In the genomic region with DNA sequence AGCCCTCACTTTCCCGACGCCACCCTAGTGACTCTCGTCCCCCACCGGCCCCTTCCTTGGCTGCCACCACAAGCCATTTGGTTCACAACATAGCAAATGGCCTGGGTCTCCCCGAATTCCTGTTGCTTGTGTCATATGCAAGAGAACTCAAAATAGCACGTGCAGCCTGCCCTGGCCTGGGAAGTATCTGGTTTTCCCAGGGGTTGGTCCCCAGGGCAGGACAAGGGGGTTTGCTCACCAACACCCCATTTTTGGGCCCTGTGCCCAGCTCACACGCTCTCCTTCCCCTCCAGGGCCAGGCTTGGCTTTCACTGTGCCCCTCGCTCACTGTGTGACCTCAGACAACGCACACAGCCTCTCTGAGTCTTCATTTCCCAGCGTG, we compare ENCODE assay signal across 20 cellular contexts. TPM values are rescaled to one million over a fixed set of nuclear protein-coding genes. Genes with fewer than 3 reads are reported as not detected.
DNase-seq lines count a peak whose midpoint lies in the region; ATAC-seq and TF ChIP-seq lines count a peak whose summit lies in the region.
"Had no signal": no experiment of that assay in that cellular context is flagged by ENCODE, and none has a peak within 500 bp of the region (broad histone marks: within the 10 kb centered on the region; RNA-seq: fewer than 3 reads in every experiment).

No MANE protein-coding gene starts in this region.

- ATAC-seq in lower lobe of right lung = no peak
- ATAC-seq in GM19452 (IDR thresholded peaks at IDR 0.05; ENCODE audit: unreplicated experiment) = no peak
- no peak for ATAC-seq in naive thymus-derived CD8-positive, alpha-beta T cell

- TF ChIP-seq CTCF in esophagus muscularis mucosa (IDR thresholded peaks at IDR 0.05) (no peak), lower lobe of right lung (IDR thresholded peaks at IDR 0.05) (no peak), sigmoid colon (IDR thresholded peaks at IDR 0.05) (no peak)

- H3K4me1 ChIP-seq in esophagus muscularis mucosa (peaks cover 6 to 22% (median 16%) of the 10 kb centered on the region in 4 donors), lower lobe of right lung (no peaks in the 10 kb centered on the region), sigmoid colon (peaks cover 0 to 16% (median 12%) of the 10 kb centered on the region in 4 donors)

- TF ChIP-seq EP300 in esophagus muscularis mucosa (IDR thresholded peaks at IDR 0.05) (no peak), sigmoid colon (IDR thresholded peaks at IDR 0.05) (no peak)

- H3K27ac Mint-ChIP-seq in naive thymus-derived CD8-positive, alpha-beta T cell = peak overlapping the region in 1 of 10 donors; percentile 49
- H3K27ac Mint-ChIP-seq: dendritic cell treated with granulocyte-macrophage colony-stimulating factor and Interleukin-4, amounts not matched to agents 40 ng/mL and 50 ng/mL, for 4 days had no signal

- H3K4me3 Mint-ChIP-seq in naive thymus-derived CD8-positive, alpha-beta T cell = no peak overlapping the region
- H3K4me3 Mint-ChIP-seq: dendritic cell treated with granulocyte-macrophage colony-stimulating factor and Interleukin-4, amounts not matched to agents 40 ng/mL and 50 ng/mL, for 4 days had no signal

- H3K9me3 Mint-ChIP-seq in naive thymus-derived CD8-positive, alpha-beta T cell = no peaks in the 10 kb centered on the region
- H3K9me3 Mint-ChIP-seq: dendritic cell treated with granulocyte-macrophage colony-stimulating factor and Interleukin-4, amounts not matched to agents 40 ng/mL and 50 ng/mL, for 4 days had no signal

- intact Hi-C loops in esophagus muscularis mucosa (cut with DNase I) = no loop called here
- intact Hi-C loops in lower lobe of right lung (cut with DNase I) = no loop called here
- intact Hi-C loops in sigmoid colon (cut with DNase I) = no loop called here

- H3K4me3 ChIP-seq in esophagus muscularis mucosa = no peak overlapping the region
- H3K4me3 ChIP-seq in lower lobe of right lung = no peak overlapping the region
- no peak overlapping the region for H3K4me3 ChIP-seq in sigmoid colon
- H3K4me3 ChIP-seq: MG63 had no signal

- DNase-seq in EL (peak; percentile 51), esophagus muscularis mucosa (ENCODE audit: extremely low spot score) (no peak), lower lobe of right lung (no peak), sigmoid colon (peak; percentile 82), inferior parietal cortex (ENCODE audit: extremely low spot score) (no peak), GM03348 (ENCODE audit: low spot score) (no peak)
- DNase-seq in naive thymus-derived CD8-positive, alpha-beta T cell = no peak
- DNase-seq: activated CD4-positive, alpha-beta T cell treated with anti-CD3 and anti-CD28 coated beads, Interleukin-2, amount 50 U/mL, for 4 hours; activated T-cell treated with anti-CD3 and anti-CD28 coated beads, Interleukin-2, amount 50 U/mL, for 48 hours; COR-L47; GDM1; MG63; NCI-H187; NCI-H510A; OCI-M1; SK-N-SH had no signal

- H3K36me3 ChIP-seq in esophagus muscularis mucosa (no peaks in the 10 kb centered on the region), lower lobe of right lung (no peaks in the 10 kb centered on the region), sigmoid colon (no peaks in the 10 kb centered on the region)
- H3K36me3 ChIP-seq: MG63 had no signal

- peaks cover 1 to 16% (median 7%) of the 10 kb centered on the region in 5 donors for H3K27me3 Mint-ChIP-seq in naive thymus-derived CD8-positive, alpha-beta T cell
- H3K27me3 Mint-ChIP-seq: dendritic cell treated with granulocyte-macrophage colony-stimulating factor and Interleukin-4, amounts not matched to agents 40 ng/mL and 50 ng/mL, for 4 days had no signal

- H3K9me3 ChIP-seq in esophagus muscularis mucosa = no peaks in the 10 kb centered on the region
- no peaks in the 10 kb centered on the region for H3K9me3 ChIP-seq in lower lobe of right lung
- no peaks in the 10 kb centered on the region for H3K9me3 ChIP-seq in sigmoid colon
- H3K9me3 ChIP-seq: MG63, SK-N-SH had no signal

- POLR2A ChIA-PET in naive thymus-derived CD8-positive, alpha-beta T cell (lab: Charles Lee) = no interaction called here

- WGBS in esophagus muscularis mucosa = 69% methylated on average over 10 of the region's 10 CpGs
- WGBS in sigmoid colon, 2 donors = 77 to 83% methylated on average over 10 of the region's 10 CpGs

- H3K27me3 ChIP-seq in esophagus muscularis mucosa = no peaks in the 10 kb centered on the region
- H3K27me3 ChIP-seq in lower lobe of right lung (ENCODE audit: low read depth) = no peaks in the 10 kb centered on the region
- H3K27me3 ChIP-seq in sigmoid colon = no peaks in the 10 kb centered on the region
- H3K27me3 ChIP-seq: MG63 had no signal

- H3K4me1 Mint-ChIP-seq in naive thymus-derived CD8-positive, alpha-beta T cell = no peaks in the 10 kb centered on the region

- H3K36me3 Mint-ChIP-seq in naive thymus-derived CD8-positive, alpha-beta T cell = no peaks in the 10 kb centered on the region

- TF ChIP-seq POLR2A in esophagus muscularis mucosa (IDR thresholded peaks at IDR 0.05; ENCODE audit: low read depth) = no peak
- TF ChIP-seq POLR2A in sigmoid colon (IDR thresholded peaks at IDR 0.05) = no peak

- H3K27ac ChIP-seq in esophagus muscularis mucosa (replicated peaks in 1 of 4) = peak overlapping the region; percentile 60 to 74 (median 66)
- peak overlapping the region; percentile 11 for H3K27ac ChIP-seq in lower lobe of right lung
- peak overlapping the region; percentile 59 to 73 (median 70) for H3K27ac ChIP-seq in sigmoid colon

RNA-seq across cellular contexts. Expression of a gene that starts 12.8 kb away (rescaled TPM):
- total RNA-seq in esophagus muscularis mucosa = 10 to 100 TPM; 18.7 to 34.5 (median 24.7) TPM
- total RNA-seq in lower lobe of right lung = 18.2 TPM
- 10 to 100 TPM; 17.5 to 43.5 (median 25.3) TPM for total RNA-seq in sigmoid colon
- polyA plus RNA-seq in sigmoid colon = 10 to 100 TPM in 1 of 3 donors, 1 to 10 TPM in 2; 1.6 to 14.4 (median 1.8) TPM
- 10 to 100 TPM; 25.4 to 27.2 TPM for total RNA-seq in naive thymus-derived CD8-positive, alpha-beta T cell
- 1 to 10 TPM; 3.8 to 6.3 (median 4.9) TPM for polyA plus RNA-seq in naive thymus-derived CD8-positive, alpha-beta T cell

RNA-seq across cellular contexts. Expression of a gene that starts 22.9 kb away (rescaled TPM):
- 100 to 1,000 TPM in 3 of 4 donors, 10 to 100 TPM in 1; 77.9 to 206 (median 126) TPM for total RNA-seq in esophagus muscularis mucosa
- 11.5 TPM for total RNA-seq in lower lobe of right lung
- 100 to 1,000 TPM; 118 to 263 (median 138) TPM for total RNA-seq in sigmoid colon
- polyA plus RNA-seq in sigmoid colon = 10 to 100 TPM in 1 of 3 donors, 1 to 10 TPM in 2; 1.8 to 18.7 (median 4.2) TPM
- total RNA-seq in naive thymus-derived CD8-positive, alpha-beta T cell = not detected
- polyA plus RNA-seq in naive thymus-derived CD8-positive, alpha-beta T cell = not detected

RNA-seq across cellular contexts. Expression of a gene that starts 55.2 kb away (rescaled TPM):
- total RNA-seq in esophagus muscularis mucosa (1 to 10 TPM in 1 of 4 donors, under 1 TPM in 2, not detected in 1; 0.32 to 2.5 (median 0.66) TPM), lower lobe of right lung (not detected), sigmoid colon (1 to 10 TPM in 3 of 4 donors, not detected in 1; 1.9 to 2.2 (median 2.1) TPM)
- not detected for polyA plus RNA-seq in sigmoid colon
- not detected for total RNA-seq in naive thymus-derived CD8-positive, alpha-beta T cell
- under 1 TPM in 1 of 3 donors, not detected in 2; 0.36 TPM for polyA plus RNA-seq in naive thymus-derived CD8-positive, alpha-beta T cell
- total RNA-seq: lower leg skin had no signal
- polyA plus RNA-seq: esophagus, SK-N-SH had no signal

Comparison
In these comparisons a context has a peak if more than half of its experiments do, and no peak if none do; other contexts are left out.
1. DNase-seq: peak in EL (single experiment) and sigmoid colon (single experiment); none in esophagus muscularis mucosa (single experiment), lower lobe of right lung (single experiment), naive thymus-derived CD8-positive, alpha-beta T cell (0 of 10), inferior parietal cortex (single experiment) and GM03348 (single experiment).
2. H3K27ac ChIP-seq: peak in every context shown above with its lines; median percentile 70 in sigmoid colon; 66 in esophagus muscularis mucosa; 11 in lower lobe of right lung.
3. RNA of a gene that starts 22.9 kb away (total RNA-seq): 118 to 263 TPM in sigmoid colon, 77.9 to 206 TPM in esophagus muscularis mucosa and 11.5 TPM in lower lobe of right lung (single experiment); not detected in naive thymus-derived CD8-positive, alpha-beta T cell; every median in the first group is over 10 times any median in the second.